1 cellular context compared by ENCODE assay signal in the genomic region with DNA sequence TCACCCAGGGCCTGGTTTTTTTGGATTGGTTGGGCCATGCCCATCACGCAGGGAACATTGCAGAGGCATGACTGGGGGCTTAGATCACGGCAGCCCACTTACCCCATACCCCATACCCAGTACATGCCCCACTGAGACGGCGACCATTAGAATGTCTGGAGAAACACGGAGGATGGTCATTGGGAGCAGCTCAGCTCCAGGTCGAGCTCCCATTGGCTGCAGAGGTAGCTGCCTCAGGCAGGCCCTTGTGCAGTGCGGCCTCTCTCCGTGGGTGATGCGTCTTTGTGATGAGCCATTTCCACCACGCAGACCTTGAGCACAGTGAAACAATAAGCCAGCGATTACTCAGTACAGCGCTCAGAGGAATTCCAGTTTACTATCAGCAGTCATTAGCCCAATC.
TF ChIP-seq lines count a peak whose summit lies in the region.

No MANE protein-coding gene starts in this region.

TF ChIP-seq in WTC11, 78 proteins besides CTCF, POLR2A, EP300 and RAD21 (continued from another document):
- TF ChIP-seq ZNF532 (CRISPR knock-in tag; IDR thresholded peaks at IDR 0.05; ENCODE audit: borderline replicate concordance) (no peak), HMGA2 (CRISPR knock-in tag; IDR thresholded peaks at IDR 0.05) (no peak), GTF2I (CRISPR knock-in tag; conservative IDR thresholded peaks at IDR 0.05) (no peak), RELA (CRISPR knock-in tag; IDR thresholded peaks at IDR 0.05; ENCODE audit: borderline replicate concordance) (no peak), MAX (CRISPR knock-in tag; IDR thresholded peaks at IDR 0.05) (no peak), ELF4 (CRISPR knock-in tag; IDR thresholded peaks at IDR 0.05; ENCODE audit: low read depth) (no peak)
- TF ChIP-seq, protein P1, sequence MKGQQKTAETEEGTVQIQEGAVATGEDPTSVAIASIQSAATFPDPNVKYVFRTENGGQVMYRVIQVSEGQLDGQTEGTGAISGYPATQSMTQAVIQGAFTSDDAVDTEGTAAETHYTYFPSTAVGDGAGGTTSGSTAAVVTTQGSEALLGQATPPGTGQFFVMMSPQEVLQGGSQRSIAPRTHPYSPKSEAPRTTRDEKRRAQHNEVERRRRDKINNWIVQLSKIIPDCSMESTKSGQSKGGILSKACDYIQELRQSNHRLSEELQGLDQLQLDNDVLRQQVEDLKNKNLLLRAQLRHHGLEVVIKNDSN (CRISPR knock-in tag; IDR thresholded peaks at IDR 0.05), result no peak
